ENCODE assay signal across 20 cellular contexts in the genomic region with DNA sequence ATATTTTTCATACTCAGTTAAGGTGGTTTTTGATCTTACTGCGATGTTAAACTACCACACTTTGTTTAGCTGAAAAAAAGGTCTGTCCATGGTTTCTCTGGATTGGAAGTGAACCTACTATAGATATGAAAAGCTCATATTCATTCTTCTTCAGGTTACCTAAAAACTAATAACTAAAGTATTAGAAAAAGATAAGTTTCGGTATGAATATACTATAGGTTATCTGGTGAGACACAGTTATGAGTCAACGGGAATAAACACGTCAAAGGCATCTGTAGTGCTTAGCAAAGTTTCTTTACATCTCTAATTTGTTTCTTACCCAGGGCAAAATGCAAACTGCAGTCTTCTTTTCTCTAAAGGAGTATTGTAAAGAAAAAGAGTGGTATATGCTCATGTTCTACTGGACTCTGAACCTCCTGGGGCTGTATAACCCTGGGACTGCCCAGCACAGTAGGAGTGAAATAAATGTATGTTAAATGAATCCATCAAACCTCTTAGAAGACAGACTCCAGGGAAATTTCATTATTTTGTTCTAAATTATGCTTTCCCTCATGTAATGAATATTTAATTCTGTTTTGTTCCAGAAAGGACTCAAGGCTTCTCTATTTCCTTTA.
"Had no signal": no experiment of that assay in that cellular context is flagged by ENCODE, and none has a peak within 500 bp of the region (broad histone marks: within the 10 kb centered on the region; RNA-seq: fewer than 3 reads in every experiment).

No MANE protein-coding gene starts in this region.

- H3K27ac Mint-ChIP-seq: activated CD4-positive, alpha-beta memory T cell treated with anti-CD3 and anti-CD28 coated beads, Interleukin-2, amount 10 ng/mL, durations not matched to agents 7 days and 5 days; activated naive CD4-positive, alpha-beta T cell treated with anti-CD3 and anti-CD28 coated beads for 36 hours; activated T-cell treated with anti-CD3 and anti-CD28 coated beads, Interleukin-2, amount 50 U/mL, for 24 hours; stimulated activated naive CD8-positive, alpha-beta T cell treated with anti-CD3 and anti-CD28 coated beads, Interleukin-15, Interleukin-2, amounts not matched to agents 100 ng/mL and 50 ng/mL, for 24 hours; T-helper 17 cell had no signal

- DNase-seq: activated CD4-positive, alpha-beta memory T cell treated with anti-CD3 and anti-CD28 coated beads, Interleukin-2, amount 10 ng/mL, durations not matched to agents 7 days and 5 days; activated CD4-positive, alpha-beta T cell treated with anti-CD3 and anti-CD28 coated beads for 4 hours; activated naive CD4-positive, alpha-beta T cell treated with anti-CD3 and anti-CD28 coated beads for 36 hours; activated T-cell treated with anti-CD3 and anti-CD28 coated beads, Interleukin-2, amount 50 U/mL, for 24 hours; colonic mucosa; erythroblast; foreskin melanocyte; left ventricle myocardium inferior; mammary epithelial cell; occipital lobe; posterior cingulate gyrus; retina; T-helper 17 cell; transverse colon; WERI-Rb-1 had no signal

- H3K27ac ChIP-seq: ascending aorta, colonic mucosa, left ventricle myocardium inferior, suprapubic skin, transverse colon, vagina, WERI-Rb-1 had no signal

- H3K4me3 ChIP-seq: ascending aorta, colonic mucosa, left ventricle myocardium inferior, suprapubic skin, transverse colon, vagina had no signal

- ATAC-seq: T-helper 17 cell had no signal

- H3K9me3 ChIP-seq: colonic mucosa, vagina had no signal

- H3K4me1 Mint-ChIP-seq: central memory CD8-positive, alpha-beta T cell had no signal

- H3K4me3 Mint-ChIP-seq: activated CD4-positive, alpha-beta memory T cell treated with anti-CD3 and anti-CD28 coated beads, Interleukin-2, amount 10 ng/mL, durations not matched to agents 7 days and 5 days; activated naive CD4-positive, alpha-beta T cell treated with anti-CD3 and anti-CD28 coated beads for 36 hours; activated T-cell treated with anti-CD3 and anti-CD28 coated beads, Interleukin-2, amount 50 U/mL, for 24 hours; central memory CD8-positive, alpha-beta T cell; stimulated activated naive CD8-positive, alpha-beta T cell treated with anti-CD3 and anti-CD28 coated beads, Interleukin-15, Interleukin-2, amounts not matched to agents 100 ng/mL and 50 ng/mL, for 24 hours; T-helper 17 cell had no signal

- H3K27me3 ChIP-seq: ascending aorta, colonic mucosa, suprapubic skin, transverse colon, vagina had no signal

- H3K4me1 ChIP-seq: ascending aorta, colonic mucosa, suprapubic skin, vagina had no signal

- H3K36me3 ChIP-seq: ascending aorta, colonic mucosa, left ventricle myocardium inferior, suprapubic skin, transverse colon, vagina, WERI-Rb-1 had no signal
